22 cellular contexts compared by ENCODE assay signal in the genomic region with DNA sequence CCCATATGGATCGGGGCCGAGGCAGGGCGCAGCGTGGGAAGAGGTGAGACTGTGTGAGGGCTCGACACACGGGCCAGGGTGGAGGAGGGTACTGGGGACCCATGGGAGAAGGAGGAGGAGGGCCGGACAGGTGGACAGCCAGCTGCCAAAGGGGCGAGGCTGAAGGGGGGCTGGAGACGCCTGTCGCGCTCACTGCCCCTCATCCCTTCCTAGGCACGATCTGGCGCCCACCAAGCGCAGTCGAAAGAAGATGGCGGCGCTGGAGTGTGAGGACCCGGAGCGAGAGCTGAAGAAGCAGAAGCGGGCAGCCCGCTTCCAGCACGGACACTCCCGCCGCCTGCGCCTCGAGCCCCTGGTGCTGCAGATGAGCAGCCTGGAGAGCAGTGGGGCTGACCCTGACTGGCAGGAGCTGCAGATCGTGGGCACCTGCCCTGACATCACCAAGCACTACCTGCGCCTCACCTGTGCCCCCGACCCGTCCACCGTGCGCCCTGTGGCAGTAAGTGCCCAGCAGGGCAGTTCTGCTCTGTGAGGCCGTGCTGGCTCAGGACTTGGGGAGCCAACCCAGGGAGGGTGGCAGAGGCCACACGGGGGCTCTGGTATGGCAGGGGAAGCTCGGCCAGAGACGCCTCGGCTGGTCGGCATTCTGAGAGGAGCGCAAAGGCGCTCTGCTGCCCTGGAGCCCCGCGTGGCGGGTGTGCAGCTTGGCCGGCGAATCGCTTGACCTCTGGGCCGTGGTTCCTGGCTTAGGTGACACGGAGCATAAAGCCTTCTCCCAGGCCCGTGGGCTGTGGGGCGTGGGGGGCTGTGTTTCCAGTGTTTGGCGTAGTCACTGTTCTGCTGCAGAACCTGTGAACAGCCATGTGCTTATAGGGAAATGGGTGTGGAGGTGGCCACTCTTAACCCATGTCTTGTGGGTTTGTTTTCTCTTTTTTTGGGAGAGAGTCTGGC. TPM values are rescaled to one million over a fixed set of nuclear protein-coding genes. Genes with fewer than 3 reads are reported as not detected.
"Had no signal": no experiment of that assay in that cellular context is flagged by ENCODE, and none has a peak within 500 bp of the region (broad histone marks: within the 10 kb centered on the region; RNA-seq: fewer than 3 reads in every experiment).

No MANE protein-coding gene starts in this region.

- H3K4me3 Mint-ChIP-seq: activated CD4-positive, alpha-beta memory T cell treated with anti-CD3 and anti-CD28 coated beads for 36 hours; activated CD8-positive, alpha-beta memory T cell treated with anti-CD3 and anti-CD28 coated beads, Interleukin-2, amount 10 ng/mL, durations not matched to agents 7 days and 5 days; activated naive CD4-positive, alpha-beta T cell treated with anti-CD3 and anti-CD28 coated beads, Interleukin-2, amount 10 ng/mL, durations not matched to agents 7 days and 5 days; natural killer cell; T-helper 1 cell treated with Interleukin-12 subunit alpha and Interleukin-12 subunit beta and Interleukin-4 antibody, amounts not matched to agents 30 μg/mL and 1 μg/mL, for 36 hours had no signal

- H3K27ac Mint-ChIP-seq: activated CD4-positive, alpha-beta memory T cell treated with anti-CD3 and anti-CD28 coated beads for 36 hours; activated CD8-positive, alpha-beta memory T cell treated with anti-CD3 and anti-CD28 coated beads, Interleukin-2, amount 10 ng/mL, durations not matched to agents 7 days and 5 days; activated naive CD4-positive, alpha-beta T cell treated with anti-CD3 and anti-CD28 coated beads, Interleukin-2, amount 10 ng/mL, durations not matched to agents 7 days and 5 days; activated T-helper 2 cell treated with anti-CD3 and anti-CD28 coated beads, Interferon-gamma antibody, Interleukin-2, Interleukin-4, amounts not matched to agents 10 μg/mL and 5 μg/mL and 100 μg/mL, durations not matched to agents 14 hours and 24 hours and 36 hours; natural killer cell; progenitor cell of endocrine pancreas; T-helper 1 cell treated with Interleukin-12 subunit alpha and Interleukin-12 subunit beta and Interleukin-4 antibody, amounts not matched to agents 30 μg/mL and 1 μg/mL, for 36 hours had no signal

- DNase-seq: activated CD4-positive, alpha-beta memory T cell treated with anti-CD3 and anti-CD28 coated beads for 36 hours; activated CD8-positive, alpha-beta memory T cell treated with anti-CD3 and anti-CD28 coated beads, Interleukin-2, amount 10 ng/mL, durations not matched to agents 7 days and 5 days; activated naive CD4-positive, alpha-beta T cell treated with anti-CD3 and anti-CD28 coated beads, Interleukin-2, amount 10 ng/mL, durations not matched to agents 7 days and 5 days; activated T-cell treated with anti-CD3 and anti-CD28 coated beads, Interleukin-2, amount 50 U/mL, for 1 hour; left ventricle myocardium superior; mesendoderm; natural killer cell; occipital lobe; stimulated activated CD4-positive, alpha-beta T cell treated with anti-CD3 and anti-CD28 coated beads, Interleukin-4, amount 100 ng/mL, for 24 hours; stimulated activated naive CD4-positive, alpha-beta T cell treated with Interleukin-2 at 50 U/mL for 16 hours; transverse colon; WERI-Rb-1 had no signal

- H3K4me3 ChIP-seq: cardiac muscle cell, esophagus muscularis mucosa, right atrium auricular region, skin epidermis, transverse colon had no signal

- ATAC-seq: activated CD8-positive, alpha-beta memory T cell treated with anti-CD3 and anti-CD28 coated beads, Interleukin-2, amount 10 ng/mL, durations not matched to agents 7 days and 5 days; left ventricle myocardium superior had no signal

- FAIRE-seq: colon had no signal

- H3K9me3 Mint-ChIP-seq: activated CD4-positive, alpha-beta memory T cell treated with anti-CD3 and anti-CD28 coated beads for 36 hours; activated naive CD4-positive, alpha-beta T cell treated with anti-CD3 and anti-CD28 coated beads, Interleukin-2, amount 10 ng/mL, durations not matched to agents 7 days and 5 days; activated T-helper 2 cell treated with anti-CD3 and anti-CD28 coated beads, Interferon-gamma antibody, Interleukin-2, Interleukin-4, amounts not matched to agents 10 μg/mL and 5 μg/mL and 100 μg/mL, durations not matched to agents 14 hours and 24 hours and 36 hours; natural killer cell; T-helper 1 cell treated with Interleukin-12 subunit alpha and Interleukin-12 subunit beta and Interleukin-4 antibody, amounts not matched to agents 30 μg/mL and 1 μg/mL, for 36 hours had no signal

- H3K27ac ChIP-seq: cardiac muscle cell, esophagus muscularis mucosa, right atrium auricular region, skin epidermis, transverse colon, WERI-Rb-1 had no signal

- H3K9me3 ChIP-seq: esophagus muscularis mucosa, right atrium auricular region, transverse colon had no signal

- H3K27me3 Mint-ChIP-seq: activated CD4-positive, alpha-beta memory T cell treated with anti-CD3 and anti-CD28 coated beads for 36 hours; activated CD8-positive, alpha-beta memory T cell treated with anti-CD3 and anti-CD28 coated beads, Interleukin-2, amount 10 ng/mL, durations not matched to agents 7 days and 5 days; activated naive CD4-positive, alpha-beta T cell treated with anti-CD3 and anti-CD28 coated beads, Interleukin-2, amount 10 ng/mL, durations not matched to agents 7 days and 5 days; progenitor cell of endocrine pancreas had no signal

- H3K36me3 Mint-ChIP-seq: natural killer cell had no signal

- H3K27me3 ChIP-seq: cardiac muscle cell, esophagus muscularis mucosa, right atrium auricular region, transverse colon had no signal

RNA-seq across cellular contexts. Expression of a gene that starts 6.9 kb away (rescaled TPM):
- polyA plus RNA-seq: cardiac muscle cell had no signal

RNA-seq across cellular contexts. Expression of a gene that starts 16.4 kb away (rescaled TPM):
- total RNA-seq: activated CD4-positive, alpha-beta memory T cell treated with anti-CD3 and anti-CD28 coated beads for 36 hours; natural killer cell had no signal

RNA-seq across cellular contexts. Expression of a gene that starts 41.4 kb away (rescaled TPM):
- total RNA-seq: activated CD4-positive, alpha-beta memory T cell treated with anti-CD3 and anti-CD28 coated beads for 36 hours; cardiac muscle cell; kidney epithelial cell had no signal

RNA-seq across cellular contexts. Expression of a gene that starts 45.9 kb away (rescaled TPM):
- total RNA-seq: activated CD4-positive, alpha-beta memory T cell treated with anti-CD3 and anti-CD28 coated beads for 36 hours; cardiac muscle cell; esophagus muscularis mucosa; kidney epithelial cell; left ventricle myocardium superior; occipital lobe; progenitor cell of endocrine pancreas; right atrium auricular region had no signal
- polyA plus RNA-seq: adipose tissue, cardiac muscle cell had no signal
